In the genomic region with DNA sequence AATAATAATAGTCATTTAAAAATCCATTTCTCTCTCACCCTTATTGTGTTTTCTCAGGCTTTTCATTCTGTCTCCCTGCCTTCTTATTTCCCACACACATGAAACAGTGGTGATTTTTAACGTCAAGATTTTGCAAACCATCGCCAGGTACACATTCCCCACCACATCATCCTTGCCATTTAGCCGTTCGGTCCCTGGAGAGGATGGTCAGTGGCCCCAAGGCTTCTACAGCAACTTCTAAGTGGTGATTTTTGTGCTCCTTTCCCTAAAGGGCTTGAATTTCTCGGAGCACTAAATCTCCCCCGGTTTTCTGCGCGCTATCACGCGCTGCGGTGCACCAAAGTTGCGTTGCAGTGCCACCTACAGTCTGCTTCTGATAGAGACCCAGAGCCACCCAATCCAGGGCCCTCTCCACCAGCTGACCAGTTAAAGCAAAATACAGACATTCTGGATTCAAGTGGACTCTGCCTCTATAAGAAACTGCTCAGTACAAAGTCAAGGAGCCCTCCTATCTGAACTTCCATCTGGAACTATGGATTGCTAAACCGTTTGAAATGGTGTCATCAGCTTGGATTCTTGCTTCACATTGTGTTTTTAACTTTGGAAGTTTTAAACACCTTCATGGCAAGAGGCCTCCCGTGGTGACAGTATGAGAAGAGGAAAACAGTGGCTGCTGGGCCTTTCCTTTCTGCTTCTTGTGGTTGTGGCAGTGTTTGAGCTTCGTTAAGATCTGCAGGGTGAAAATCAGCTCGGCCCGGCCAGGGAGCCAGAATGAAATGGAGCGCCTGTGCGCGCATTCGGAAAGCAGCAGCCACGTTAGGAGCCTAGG, we compare ENCODE assay signal across 8 cellular contexts.
DNase-seq lines count a peak whose midpoint lies in the region; ATAC-seq and TF ChIP-seq lines count a peak whose summit lies in the region.

No MANE protein-coding gene starts in this region.

- CTCF ChIA-PET in HCT116 (lab: Charles Lee), result interaction anchor here (0.7 to 1.8 kb wide), 10 partner anchors 10 to 435 kb away, joined by 3 to 13 read pairs (median 4); no protein-coding TSS in a partner anchor

- BruUV-seq in HCT116 (replicated peaks; lab: Mats Ljungman, UMichigan), result no TSS peak

- WGBS in hepatocyte (ENCODE audit: low lambda C conversion rate, missing lambda C conversion rate), result 38% methylated on average over 22 of the region's 22 CpGs

- no peaks in the 10 kb centered on the region for H4K20me1 ChIP-seq in HCT116 (ENCODE audit: insufficient read depth)
- no peaks in the 10 kb centered on the region for H4K20me1 ChIP-seq in hepatocyte (ENCODE audit: insufficient read depth, poor library complexity, severe bottlenecking)

- DNase-seq in GM12865 (ENCODE audit: low read depth) (peak; percentile 52), HCT116 (ENCODE audit: low read depth, low spot score) (peak; percentile 37), MV-4-11 (lab: John Stamatoyannopoulos, UW) (peak; percentile 33), T-helper 1 cell (peak in 4 of 5 donors; percentile 14 to 58 (median 24)), anterior cingulate cortex (lab: John Stamatoyannopoulos, UW) (peak in 56 of 58 donors; percentile 7 to 76 (median 44)), hepatocyte (ENCODE audit: low spot score) (peak; percentile 85), amniotic stem cell (lab: John Stamatoyannopoulos, UW) (no peak)

- H3K4me1 ChIP-seq in HCT116 (ENCODE audit: control insufficient read depth in 1 of 2, insufficient read depth in 2 of 2, low read length in 2 of 2) (peaks cover 0 to 4% of the 10 kb centered on the region in 2 experiments; a peak in 2 of 4 replicates), hepatocyte (ENCODE audit: insufficient read depth) (no peaks in the 10 kb centered on the region), skeletal muscle satellite cell (ENCODE audit: control insufficient read depth, insufficient read depth, low read length) (no peaks in the 10 kb centered on the region)

- H3K9me3 ChIP-seq in HCT116 (ENCODE audit: control insufficient read depth in 1 of 2, insufficient read depth in 1 of 2, low read depth in 1 of 2, low read length in 2 of 2), result no peaks in the 10 kb centered on the region
- no peaks in the 10 kb centered on the region for H3K9me3 ChIP-seq in hepatocyte (ENCODE audit: low read depth)
- H3K9me3 ChIP-seq in skeletal muscle satellite cell (replicated peaks; ENCODE audit: low read length), result no peaks in the 10 kb centered on the region

- H3K4me3 ChIP-seq in GM12865 (ENCODE audit: low read depth, low read length) (no peak overlapping the region), HCT116 (replicated peaks in 1 of 2; ENCODE audit: low read depth in 1 of 2, low read length in 2 of 2) (no peak overlapping the region), hepatocyte (no peak overlapping the region), skeletal muscle satellite cell (ENCODE audit: low read length) (no peak overlapping the region)

- no peak overlapping the region for H3K9ac ChIP-seq in HCT116 (ENCODE audit: low read length)
- H3K9ac ChIP-seq in skeletal muscle satellite cell (ENCODE audit: low read depth, low read length), result no peak overlapping the region

- H3K27ac ChIP-seq in HCT116 (ENCODE audit: low read depth, low read length) (no peak overlapping the region), hepatocyte (peak overlapping the region; percentile 57)

- POLR2A ChIA-PET in HCT116 (lab: Charles Lee), result no interaction called here

- no peaks in the 10 kb centered on the region for H3K36me3 ChIP-seq in HCT116 (ENCODE audit: control insufficient read depth in 1 of 2, insufficient read depth in 2 of 2, low read length in 2 of 2)
- no peaks in the 10 kb centered on the region for H3K36me3 ChIP-seq in hepatocyte (replicated peaks; ENCODE audit: insufficient read depth, low read depth)
- no peaks in the 10 kb centered on the region for H3K36me3 ChIP-seq in skeletal muscle satellite cell (ENCODE audit: insufficient read depth, low read length)

- H3K4me2 ChIP-seq in HCT116 (ENCODE audit: low read length) (peak overlapping the region; percentile 61), hepatocyte (peak overlapping the region; percentile 66), skeletal muscle satellite cell (ENCODE audit: low read length) (peak overlapping the region; percentile 55)

- TF ChIP-seq RAD21 in HCT116 (IDR thresholded peaks at IDR 0.05; ENCODE audit: low read depth), result peak; percentile 78

- H3K9me2 ChIP-seq in HCT116 (ENCODE audit: insufficient read depth), result no peaks in the 10 kb centered on the region
- no peaks in the 10 kb centered on the region for H3K9me2 ChIP-seq in hepatocyte (replicated peaks; ENCODE audit: insufficient read depth)

- H3K27me3 ChIP-seq in HCT116 (ENCODE audit: insufficient read depth, low read length) (peaks cover 7% of the 10 kb centered on the region), hepatocyte (no peaks in the 10 kb centered on the region), skeletal muscle satellite cell (ENCODE audit: control insufficient read depth, insufficient read depth, low read length) (peaks cover 20% of the 10 kb centered on the region)

- TF ChIP-seq POLR2A in HCT116 (IDR thresholded peaks at IDR 0.05; ENCODE audit: borderline replicate concordance, extremely low read depth, insufficient read depth, insufficient read length), result no peak

- H2AFZ ChIP-seq in HCT116 (ENCODE audit: low read depth, low read length, poor library complexity, severe bottlenecking) (peak overlapping the region; percentile 86), hepatocyte (peak overlapping the region; percentile 10)

- peak; percentile 99 for ATAC-seq in HCT116

- H3K79me2 ChIP-seq in HCT116 (ENCODE audit: insufficient read depth, low read length), result no peaks in the 10 kb centered on the region
- H3K79me2 ChIP-seq in hepatocyte, result no peaks in the 10 kb centered on the region

- TF ChIP-seq CTCF in GM12865 (IDR thresholded peaks at IDR 0.05; ENCODE audit: insufficient read depth, low read depth, low read length, missing control alignments), result peak; percentile 70
- peak; percentile 61 to 87 (median 84); a peak in 5 of 6 replicates for TF ChIP-seq CTCF in HCT116 (IDR thresholded peaks at IDR 0.05 in 2 of 3, conservative IDR thresholded peaks at IDR 0.05 in 1 of 3; ENCODE audit: borderline replicate concordance in 1 of 3, insufficient read depth in 1 of 3, low read depth in 2 of 3, low read length in 2 of 3)
- peak; percentile 95 for TF ChIP-seq CTCF in hepatocyte (IDR thresholded peaks at IDR 0.05; ENCODE audit: poor library complexity)

- RAD21 ChIA-PET in HCT116 (lab: Charles Lee; ENCODE audit: low non-redundant PET in 1 of 2, low total read pairs in 2 of 2, uncharacterized antibody in 2 of 2, unreplicated experiment in 2 of 2), result interaction anchor here in 1 of 2 experiments (1.0 kb wide), 1 partner anchor 379 kb away, joined by 5 read pairs; no protein-coding TSS in a partner anchor

- intact Hi-C loops in HCT116 (cut with micrococcal nuclease), result loop anchor here (1.0 kb wide), 1 partner anchor 389 kb away; no protein-coding TSS in a partner anchor

TF ChIP-seq in HCT116, 20 proteins besides CTCF, POLR2A, EP300 and RAD21:
- TF ChIP-seq, protein P1, sequence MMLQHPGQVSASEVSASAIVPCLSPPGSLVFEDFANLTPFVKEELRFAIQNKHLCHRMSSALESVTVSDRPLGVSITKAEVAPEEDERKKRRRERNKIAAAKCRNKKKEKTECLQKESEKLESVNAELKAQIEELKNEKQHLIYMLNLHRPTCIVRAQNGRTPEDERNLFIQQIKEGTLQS (IDR thresholded peaks at IDR 0.05), result no peak
- no peak for TF ChIP-seq SRF (IDR thresholded peaks at IDR 0.05; ENCODE audit: low read depth)
- no peak for TF ChIP-seq JUND (IDR thresholded peaks at IDR 0.05)
- TF ChIP-seq ELF1 (IDR thresholded peaks at IDR 0.05; ENCODE audit: borderline replicate concordance, low read depth), result no peak
- TF ChIP-seq, protein P2, sequence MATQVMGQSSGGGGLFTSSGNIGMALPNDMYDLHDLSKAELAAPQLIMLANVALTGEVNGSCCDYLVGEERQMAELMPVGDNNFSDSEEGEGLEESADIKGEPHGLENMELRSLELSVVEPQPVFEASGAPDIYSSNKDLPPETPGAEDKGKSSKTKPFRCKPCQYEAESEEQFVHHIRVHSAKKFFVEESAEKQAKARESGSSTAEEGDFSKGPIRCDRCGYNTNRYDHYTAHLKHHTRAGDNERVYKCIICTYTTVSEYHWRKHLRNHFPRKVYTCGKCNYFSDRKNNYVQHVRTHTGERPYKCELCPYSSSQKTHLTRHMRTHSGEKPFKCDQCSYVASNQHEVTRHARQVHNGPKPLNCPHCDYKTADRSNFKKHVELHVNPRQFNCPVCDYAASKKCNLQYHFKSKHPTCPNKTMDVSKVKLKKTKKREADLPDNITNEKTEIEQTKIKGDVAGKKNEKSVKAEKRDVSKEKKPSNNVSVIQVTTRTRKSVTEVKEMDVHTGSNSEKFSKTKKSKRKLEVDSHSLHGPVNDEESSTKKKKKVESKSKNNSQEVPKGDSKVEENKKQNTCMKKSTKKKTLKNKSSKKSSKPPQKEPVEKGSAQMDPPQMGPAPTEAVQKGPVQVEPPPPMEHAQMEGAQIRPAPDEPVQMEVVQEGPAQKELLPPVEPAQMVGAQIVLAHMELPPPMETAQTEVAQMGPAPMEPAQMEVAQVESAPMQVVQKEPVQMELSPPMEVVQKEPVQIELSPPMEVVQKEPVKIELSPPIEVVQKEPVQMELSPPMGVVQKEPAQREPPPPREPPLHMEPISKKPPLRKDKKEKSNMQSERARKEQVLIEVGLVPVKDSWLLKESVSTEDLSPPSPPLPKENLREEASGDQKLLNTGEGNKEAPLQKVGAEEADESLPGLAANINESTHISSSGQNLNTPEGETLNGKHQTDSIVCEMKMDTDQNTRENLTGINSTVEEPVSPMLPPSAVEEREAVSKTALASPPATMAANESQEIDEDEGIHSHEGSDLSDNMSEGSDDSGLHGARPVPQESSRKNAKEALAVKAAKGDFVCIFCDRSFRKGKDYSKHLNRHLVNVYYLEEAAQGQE (IDR thresholded peaks at IDR 0.05; ENCODE audit: low read depth), result no peak
- TF ChIP-seq, protein P3, sequence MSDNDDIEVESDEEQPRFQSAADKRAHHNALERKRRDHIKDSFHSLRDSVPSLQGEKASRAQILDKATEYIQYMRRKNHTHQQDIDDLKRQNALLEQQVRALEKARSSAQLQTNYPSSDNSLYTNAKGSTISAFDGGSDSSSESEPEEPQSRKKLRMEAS (IDR thresholded peaks at IDR 0.05), result no peak
